In genomic region chr10:3935933-3936359, GRCh38 we compare ENCODE assay signal across 9 cellular contexts.
A peak's percentile ranks its signal among the peaks of the same experiment; 100 is the strongest.
DNase-seq lines count a peak whose midpoint lies in the region; ATAC-seq lines count a peak whose summit lies in the region.
"Had no signal": no experiment of that assay in that cellular context is flagged by ENCODE, and none has a peak within 500 bp of the region (broad histone marks: within the 10 kb centered on the region; RNA-seq: fewer than 3 reads in every experiment).

No MANE protein-coding gene starts in this region.

- no peaks in the 10 kb centered on the region for H3K27me3 Mint-ChIP-seq in T-helper 1 cell treated with Interleukin-12 subunit alpha and Interleukin-12 subunit beta and Interleukin-4 antibody, amounts not matched to agents 30 μg/mL and 1 μg/mL, for 36 hours (ENCODE audit: low read depth)
- H3K27me3 Mint-ChIP-seq in activated CD8-positive, alpha-beta T cell treated with anti-CD3 and anti-CD28 coated beads, Interleukin-2, amount 10 ng/mL, durations not matched to agents 7 days and 5 days (ENCODE audit: low read depth) = no peaks in the 10 kb centered on the region

- DNase-seq in T-helper 1 cell (no peak), foreskin melanocyte (peak; percentile 60), SHP77 (lab: John Stamatoyannopoulos, UW) (no peak), HAP-1 (ENCODE audit: low spot score in 2 of 2) (no peak)
- DNase-seq in activated CD8-positive, alpha-beta T cell treated with anti-CD3 and anti-CD28 coated beads, Interleukin-2, amount 10 ng/mL, durations not matched to agents 7 days and 5 days = no peak
- no peak for DNase-seq in stimulated activated effector memory CD8-positive, alpha-beta T cell treated with anti-CD3 and anti-CD28 coated beads, Interleukin-12 subunit alpha, Interleukin-12 subunit beta, amount 100 ng/mL, for 72 hours (ENCODE audit: low spot score in 2 of 2)
- DNase-seq: NCI-H2171 had no signal

- peaks cover 54% of the 10 kb centered on the region for H3K4me1 Mint-ChIP-seq in T-helper 1 cell treated with Interleukin-12 subunit alpha and Interleukin-12 subunit beta and Interleukin-4 antibody, amounts not matched to agents 30 μg/mL and 1 μg/mL, for 36 hours (ENCODE audit: low read depth)
- H3K4me1 Mint-ChIP-seq in activated CD8-positive, alpha-beta T cell treated with anti-CD3 and anti-CD28 coated beads, Interleukin-2, amount 10 ng/mL, durations not matched to agents 7 days and 5 days (ENCODE audit: low read depth) = peaks cover 61% of the 10 kb centered on the region
- H3K4me1 Mint-ChIP-seq in stimulated activated effector memory CD8-positive, alpha-beta T cell treated with anti-CD3 and anti-CD28 coated beads, Interleukin-12 subunit alpha, Interleukin-12 subunit beta, amount 100 ng/mL, for 72 hours = peaks cover 65% of the 10 kb centered on the region

- no peak overlapping the region for H3K4me3 ChIP-seq in HAP-1

- no peaks in the 10 kb centered on the region for H3K36me3 ChIP-seq in HAP-1 (replicated peaks)

- ATAC-seq in activated CD8-positive, alpha-beta T cell treated with anti-CD3 and anti-CD28 coated beads, Interleukin-2, amount 10 ng/mL, durations not matched to agents 7 days and 5 days = no peak
- no peak for ATAC-seq in stimulated activated effector memory CD8-positive, alpha-beta T cell treated with anti-CD3 and anti-CD28 coated beads, Interleukin-12 subunit alpha, Interleukin-12 subunit beta, amount 100 ng/mL, for 72 hours
- no peak for ATAC-seq in HG02588 (IDR thresholded peaks at IDR 0.05; ENCODE audit: unreplicated experiment)

- H3K36me3 Mint-ChIP-seq in T-helper 1 cell treated with Interleukin-12 subunit alpha and Interleukin-12 subunit beta and Interleukin-4 antibody, amounts not matched to agents 30 μg/mL and 1 μg/mL, for 36 hours (ENCODE audit: low read depth) = peaks cover 21% of the 10 kb centered on the region
- peaks cover 56% of the 10 kb centered on the region for H3K36me3 Mint-ChIP-seq in activated CD8-positive, alpha-beta T cell treated with anti-CD3 and anti-CD28 coated beads, Interleukin-2, amount 10 ng/mL, durations not matched to agents 7 days and 5 days (ENCODE audit: low read depth)
- H3K36me3 Mint-ChIP-seq in stimulated activated effector memory CD8-positive, alpha-beta T cell treated with anti-CD3 and anti-CD28 coated beads, Interleukin-12 subunit alpha, Interleukin-12 subunit beta, amount 100 ng/mL, for 72 hours = peaks cover 6% of the 10 kb centered on the region

- peaks cover 4% of the 10 kb centered on the region for H3K9me3 Mint-ChIP-seq in T-helper 1 cell treated with Interleukin-12 subunit alpha and Interleukin-12 subunit beta and Interleukin-4 antibody, amounts not matched to agents 30 μg/mL and 1 μg/mL, for 36 hours
- H3K9me3 Mint-ChIP-seq in activated CD8-positive, alpha-beta T cell treated with anti-CD3 and anti-CD28 coated beads, Interleukin-2, amount 10 ng/mL, durations not matched to agents 7 days and 5 days (ENCODE audit: insufficient read depth) = peaks cover 24% of the 10 kb centered on the region
- peaks cover 2% of the 10 kb centered on the region for H3K9me3 Mint-ChIP-seq in stimulated activated effector memory CD8-positive, alpha-beta T cell treated with anti-CD3 and anti-CD28 coated beads, Interleukin-12 subunit alpha, Interleukin-12 subunit beta, amount 100 ng/mL, for 72 hours

- H3K4me3 Mint-ChIP-seq in T-helper 1 cell treated with Interleukin-12 subunit alpha and Interleukin-12 subunit beta and Interleukin-4 antibody, amounts not matched to agents 30 μg/mL and 1 μg/mL, for 36 hours = peak overlapping the region; percentile 39
- peak overlapping the region; percentile 51 for H3K4me3 Mint-ChIP-seq in activated CD8-positive, alpha-beta T cell treated with anti-CD3 and anti-CD28 coated beads, Interleukin-2, amount 10 ng/mL, durations not matched to agents 7 days and 5 days
- peak overlapping the region; percentile 31 for H3K4me3 Mint-ChIP-seq in stimulated activated effector memory CD8-positive, alpha-beta T cell treated with anti-CD3 and anti-CD28 coated beads, Interleukin-12 subunit alpha, Interleukin-12 subunit beta, amount 100 ng/mL, for 72 hours

- H3K4me1 ChIP-seq in HAP-1 = no peaks in the 10 kb centered on the region

- no peaks in the 10 kb centered on the region; the same call in 1 of the 2 replicates for H3K9me3 ChIP-seq in HAP-1

- CTCF ChIA-PET in activated CD8-positive, alpha-beta T cell treated with anti-CD3 and anti-CD28 coated beads, Interleukin-2, amount 10 ng/mL, durations not matched to agents 7 days and 5 days (lab: Charles Lee) = interaction anchor here (1.5 to 1.6 kb wide), 2 partner anchors 8 to 34 kb away, joined by 4 read pairs; no protein-coding TSS in a partner anchor

- H3K27ac Mint-ChIP-seq in T-helper 1 cell treated with Interleukin-12 subunit alpha and Interleukin-12 subunit beta and Interleukin-4 antibody, amounts not matched to agents 30 μg/mL and 1 μg/mL, for 36 hours = peak overlapping the region; percentile 82
- H3K27ac Mint-ChIP-seq in activated CD8-positive, alpha-beta T cell treated with anti-CD3 and anti-CD28 coated beads, Interleukin-2, amount 10 ng/mL, durations not matched to agents 7 days and 5 days = peak overlapping the region; percentile 89
- peak overlapping the region; percentile 66 for H3K27ac Mint-ChIP-seq in stimulated activated effector memory CD8-positive, alpha-beta T cell treated with anti-CD3 and anti-CD28 coated beads, Interleukin-12 subunit alpha, Interleukin-12 subunit beta, amount 100 ng/mL, for 72 hours

- POLR2A ChIA-PET in activated CD8-positive, alpha-beta T cell treated with anti-CD3 and anti-CD28 coated beads, Interleukin-2, amount 10 ng/mL, durations not matched to agents 7 days and 5 days (lab: Charles Lee) = interaction anchor here (1.2 to 8.5 kb wide), 4 partner anchors 8 to 151 kb away, joined by 3 to 67 read pairs (median 6); partner anchors contain the start of gene KLF6

- in situ Hi-C loops in HAP-1 (cut with MboI; ENCODE audit: low sequenced_read_pairs) = no loop called here

- H3K27me3 ChIP-seq in HAP-1 (ENCODE audit: low read depth) = no peaks in the 10 kb centered on the region
